ENCODE assay signal across 8 cellular contexts in the genomic region with DNA sequence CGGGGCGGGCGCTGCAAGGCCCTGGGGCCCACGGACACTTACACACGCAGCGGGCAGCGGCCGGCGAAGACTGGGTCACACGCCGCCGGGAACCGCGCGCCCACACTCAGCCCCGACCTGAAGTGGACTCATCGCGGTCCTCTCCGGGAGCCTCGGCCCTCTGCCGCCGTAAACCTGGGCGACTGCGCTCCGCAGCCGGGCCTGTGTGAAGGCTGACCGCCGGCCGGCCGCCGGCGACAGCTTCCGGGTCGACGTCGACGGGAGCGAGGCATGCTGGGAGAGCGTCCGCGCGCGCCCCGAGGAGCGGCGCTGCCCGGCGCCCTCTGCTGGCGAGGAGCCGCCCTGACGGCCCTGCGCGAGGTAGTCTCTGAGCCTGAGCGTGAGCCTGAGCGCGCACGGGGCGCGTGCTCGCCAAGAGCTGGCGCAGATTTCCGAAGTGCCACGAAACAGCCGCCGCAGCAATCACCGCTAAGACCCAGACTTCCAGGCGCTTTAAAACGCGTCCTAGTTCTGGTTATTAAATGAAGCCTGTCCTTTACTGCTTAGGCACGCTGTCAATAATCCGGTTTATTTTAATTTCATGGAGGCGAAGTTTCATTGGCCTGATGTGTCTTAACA. TPM values are rescaled to one million over a fixed set of nuclear protein-coding genes. Genes with fewer than 3 reads are reported as not detected.
DNase-seq lines count a peak whose midpoint lies in the region; ATAC-seq lines count a peak whose summit lies in the region.

A gene with protein sequence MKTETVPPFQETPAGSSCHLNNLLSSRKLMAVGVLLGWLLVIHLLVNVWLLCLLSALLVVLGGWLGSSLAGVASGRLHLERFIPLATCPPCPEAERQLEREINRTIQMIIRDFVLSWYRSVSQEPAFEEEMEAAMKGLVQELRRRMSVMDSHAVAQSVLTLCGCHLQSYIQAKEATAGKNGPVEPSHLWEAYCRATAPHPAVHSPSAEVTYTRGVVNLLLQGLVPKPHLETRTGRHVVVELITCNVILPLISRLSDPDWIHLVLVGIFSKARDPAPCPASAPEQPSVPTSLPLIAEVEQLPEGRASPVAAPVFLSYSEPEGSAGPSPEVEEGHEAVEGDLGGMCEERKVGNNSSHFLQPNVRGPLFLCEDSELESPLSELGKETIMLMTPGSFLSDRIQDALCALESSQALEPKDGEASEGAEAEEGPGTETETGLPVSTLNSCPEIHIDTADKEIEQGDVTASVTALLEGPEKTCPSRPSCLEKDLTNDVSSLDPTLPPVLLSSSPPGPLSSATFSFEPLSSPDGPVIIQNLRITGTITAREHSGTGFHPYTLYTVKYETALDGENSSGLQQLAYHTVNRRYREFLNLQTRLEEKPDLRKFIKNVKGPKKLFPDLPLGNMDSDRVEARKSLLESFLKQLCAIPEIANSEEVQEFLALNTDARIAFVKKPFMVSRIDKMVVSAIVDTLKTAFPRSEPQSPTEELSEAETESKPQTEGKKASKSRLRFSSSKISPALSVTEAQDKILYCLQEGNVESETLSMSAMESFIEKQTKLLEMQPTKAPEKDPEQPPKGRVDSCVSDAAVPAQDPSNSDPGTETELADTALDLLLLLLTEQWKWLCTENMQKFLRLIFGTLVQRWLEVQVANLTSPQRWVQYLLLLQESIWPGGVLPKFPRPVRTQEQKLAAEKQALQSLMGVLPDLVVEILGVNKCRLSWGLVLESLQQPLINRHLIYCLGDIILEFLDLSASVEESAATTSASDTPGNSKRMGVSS (minus strand): TSS at position 242 of the 618 bp plus-strand sequence. CDS start 540 bp downstream, outside the sequence.

- ATAC-seq in GM19438 (IDR thresholded peaks at IDR 0.05; ENCODE audit: low read depth, unreplicated experiment) (peak; percentile 98), HG03571 (IDR thresholded peaks at IDR 0.05; ENCODE audit: unreplicated experiment) (peak; percentile 99)

- peak; percentile 85 for DNase-seq in CMK (ENCODE audit: low read depth)
- DNase-seq in NCI-H82 treated with DMSO at 0.1 percent for 48 hours (lab: John Stamatoyannopoulos, UW; ENCODE audit: unreplicated experiment) = peak; percentile 57
- DNase-seq in activated CD8-positive, alpha-beta memory T cell treated with anti-CD3 and anti-CD28 coated beads for 24 hours = peak; percentile 94
- peak; percentile 72 for DNase-seq in effector CD8-positive, alpha-beta T cell (lab: John Stamatoyannopoulos, UW)
- peak; percentile 92 to 94 for DNase-seq in lung microvascular endothelial cell (ENCODE audit: low read depth in 2 of 2)
- DNase-seq in stimulated activated CD4-positive, alpha-beta T cell treated with anti-CD3 and anti-CD28 coated beads, TNF-alpha, amount 100 ng/mL, for 48 hours (ENCODE audit: low read depth in 3 of 3) = peak; percentile 80 to 87 (median 81)

RNA-seq across cellular contexts. Expression of the gene that starts here (rescaled TPM):
- 28.5 and 48.8 TPM in 2 replicates for total RNA-seq in lung microvascular endothelial cell

Comparison
In these comparisons a context has a peak if more than half of its experiments do, and no peak if none do; other contexts are left out.
1. Peak in every context shown above with its lines: DNase-seq and ATAC-seq.